In the genomic region with DNA sequence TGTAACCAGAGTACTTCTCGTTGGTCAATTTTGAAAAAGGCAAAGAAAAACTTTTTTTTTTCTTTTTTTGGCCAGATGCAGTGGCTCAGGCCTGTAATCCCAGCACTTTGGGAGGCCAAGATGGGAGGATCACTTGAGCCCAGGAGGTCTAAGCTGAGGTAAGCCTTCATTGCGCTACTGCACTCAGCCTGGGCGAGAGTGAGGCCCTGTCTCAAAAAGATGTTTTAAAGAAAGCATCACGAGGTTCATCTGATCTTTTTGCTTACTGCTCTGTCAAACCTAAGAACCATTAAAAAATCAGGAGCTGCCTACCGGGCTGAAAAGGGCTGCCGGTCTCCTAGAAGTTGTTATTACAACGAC, we compare ENCODE assay signal across 8 cellular contexts. TPM values are rescaled to one million over a fixed set of nuclear protein-coding genes. Genes with fewer than 3 reads are reported as not detected.
A peak's percentile ranks its signal among the peaks of the same experiment; 100 is the strongest.
DNase-seq lines count a peak whose midpoint lies in the region; ATAC-seq and TF ChIP-seq lines count a peak whose summit lies in the region.

No MANE protein-coding gene starts in this region.

- no peaks in the 10 kb centered on the region for H3K9me3 ChIP-seq in OCI-LY3 (ENCODE audit: insufficient read depth, low read length)
- no peaks in the 10 kb centered on the region for H3K9me3 ChIP-seq in prostate gland

- TF ChIP-seq POLR2A in prostate gland (IDR thresholded peaks at IDR 0.05): no peak

- H3K27me3 ChIP-seq in OCI-LY3 (ENCODE audit: low read depth, low read length) (no peaks in the 10 kb centered on the region), prostate gland (replicated peaks; ENCODE audit: insufficient read depth) (no peaks in the 10 kb centered on the region)

- no peak for ATAC-seq in HG03045 (IDR thresholded peaks at IDR 0.05; ENCODE audit: unreplicated experiment)

- H4K20me1 ChIP-seq in OCI-LY3 (ENCODE audit: insufficient read depth, low read length): no peaks in the 10 kb centered on the region

- H3K4me2 ChIP-seq in OCI-LY3 (ENCODE audit: low read length): peak overlapping the region; percentile 64

- H3K27ac ChIP-seq in OCI-LY3 (ENCODE audit: low read length) (peak overlapping the region; percentile 88), prostate gland (peak overlapping the region; percentile 94 to 95)

- H3K36me3 ChIP-seq in OCI-LY3 (replicated peaks; ENCODE audit: low read depth, low read length) (no peaks in the 10 kb centered on the region), prostate gland (no peaks in the 10 kb centered on the region)

- WGBS in prostate gland: 13% methylated on average over 7 of the region's 7 CpGs

- peaks cover 10% of the 10 kb centered on the region for H3K79me2 ChIP-seq in OCI-LY3 (ENCODE audit: low read length)

- H3K4me3 ChIP-seq in OCI-LY3 (ENCODE audit: low read length) (peak overlapping the region; percentile 80), epithelial cell of proximal tubule (ENCODE audit: low read depth, low read length) (peak overlapping the region; percentile 73), prostate gland (peak overlapping the region; percentile 52 to 68)

- DNase-seq in NCI-H2227 (lab: John Stamatoyannopoulos, UW; ENCODE audit: unreplicated experiment): peak; percentile 41
- no peak for DNase-seq in NCI-H2227 treated with DMSO at 0.1 percent for 48 hours (lab: John Stamatoyannopoulos, UW)
- peak; percentile 10 for DNase-seq in epithelial cell of proximal tubule (ENCODE audit: low read depth)
- no peak for DNase-seq in prostate gland (ENCODE audit: low spot score)
- no peak for DNase-seq in putamen (ENCODE audit: low spot score)
- no peak for DNase-seq in NCI-H1105 treated with DMSO at 0.1 percent for 48 hours (lab: John Stamatoyannopoulos, UW)

- H2AFZ ChIP-seq in OCI-LY3 (ENCODE audit: low read depth, low read length): peak overlapping the region; percentile 72; the same call in 1 of the 2 replicates

- intact Hi-C loops in prostate gland (cut with DNase I): no loop called here

- TF ChIP-seq CTCF in OCI-LY3 (IDR thresholded peaks at IDR 0.05; ENCODE audit: low read depth, low read length) (no peak), epithelial cell of proximal tubule (conservative IDR thresholded peaks at IDR 0.05; ENCODE audit: low read depth, low read length) (no peak), prostate gland (IDR thresholded peaks at IDR 0.05) (no peak)

- H3K9ac ChIP-seq in OCI-LY3 (ENCODE audit: low read length): peak overlapping the region; percentile 74

- peaks cover 9% of the 10 kb centered on the region; the same call in 1 of the 2 replicates for H3K4me1 ChIP-seq in OCI-LY3 (ENCODE audit: low read length)
- peaks cover 5% of the 10 kb centered on the region for H3K4me1 ChIP-seq in prostate gland (replicated peaks)

RNA-seq across cellular contexts. Expression of gene LYRM2, which starts 0.6 kb away (rescaled TPM):
- 11.3 and 23.5 TPM in 2 replicates for total RNA-seq in epithelial cell of proximal tubule
- total RNA-seq in prostate gland: 10 to 100 TPM; 21.3 to 25.7 TPM

Comparison
In these comparisons a context has a peak if more than half of its experiments do, and no peak if none do; other contexts are left out.
1. DNase-seq: peak in NCI-H2227 (single experiment) and epithelial cell of proximal tubule (single experiment); none in NCI-H2227 treated with DMSO at 0.1 percent for 48 hours (single experiment), prostate gland (single experiment), putamen (single experiment) and NCI-H1105 treated with DMSO at 0.1 percent for 48 hours (single experiment).
2. Peak in every context shown above with its lines, with median percentiles within 50 percentile points of each other: H3K4me3 ChIP-seq.